16 cellular contexts compared by ENCODE assay signal in genomic region chr4:168636040-168636439, GRCh38.
A peak's percentile ranks its signal among the peaks of the same experiment; 100 is the strongest.
DNase-seq lines count a peak whose midpoint lies in the region; ATAC-seq and TF ChIP-seq lines count a peak whose summit lies in the region.
"Had no signal": no experiment of that assay in that cellular context is flagged by ENCODE, and none has a peak within 500 bp of the region (broad histone marks: within the 10 kb centered on the region; RNA-seq: fewer than 3 reads in every experiment).

No MANE protein-coding gene starts in this region.

- H3K36me3 Mint-ChIP-seq in neural crest cell (ENCODE audit: low read depth) (no peaks in the 10 kb centered on the region), T-helper 17 cell (ENCODE audit: low read depth) (no peaks in the 10 kb centered on the region)

- H3K4me1 ChIP-seq in breast epithelium (peaks cover 0 to 8% of the 10 kb centered on the region in 2 donors), thyroid gland (peaks cover 57 to 69% of the 10 kb centered on the region in 2 donors)

- H3K27me3 Mint-ChIP-seq in neural crest cell (ENCODE audit: low read depth) (no peaks in the 10 kb centered on the region), T-helper 17 cell (peaks cover 56% of the 10 kb centered on the region)

- H3K27ac Mint-ChIP-seq in neural crest cell (ENCODE audit: unreplicated experiment) (no peak overlapping the region), T-helper 17 cell (no peak overlapping the region)

- no peaks in the 10 kb centered on the region for H3K9me3 Mint-ChIP-seq in neural crest cell
- H3K9me3 Mint-ChIP-seq: stimulated activated naive CD8-positive, alpha-beta T cell treated with anti-CD3 and anti-CD28 coated beads, Interleukin-15, Interleukin-2, amounts not matched to agents 100 ng/mL and 50 ng/mL, for 24 hours had no signal

- H3K27me3 ChIP-seq in breast epithelium (no peaks in the 10 kb centered on the region), thyroid gland (no peaks in the 10 kb centered on the region)
- H3K27me3 ChIP-seq: ovary had no signal

- no peak for TF ChIP-seq RAD21 in Ishikawa (IDR thresholded peaks at IDR 0.05; ENCODE audit: low read depth)

- no peak for TF ChIP-seq POLR2A in breast epithelium (IDR thresholded peaks at IDR 0.05)
- TF ChIP-seq POLR2A in thyroid gland (IDR thresholded peaks at IDR 0.05), result no peak

- peaks cover 44% of the 10 kb centered on the region for H3K4me1 Mint-ChIP-seq in neural crest cell
- peaks cover under 1% of the 10 kb centered on the region for H3K4me1 Mint-ChIP-seq in T-helper 17 cell

- WGBS in thyroid gland, 2 donors, result 72 to 82% methylated on average over 5 of the region's 5 CpGs

- TF ChIP-seq CTCF in breast epithelium (IDR thresholded peaks at IDR 0.05), result no peak
- no peak for TF ChIP-seq CTCF in neural crest cell (conservative IDR thresholded peaks at IDR 0.05)
- TF ChIP-seq CTCF in thyroid gland (IDR thresholded peaks at IDR 0.05), result no peak

- intact Hi-C loops in breast epithelium (cut with DNase I; ENCODE audit: low total_unique reads) (no loop called here), thyroid gland (cut with DNase I) (no loop called here)

- peak overlapping the region; percentile 33 to 36 for H3K27ac ChIP-seq in breast epithelium
- H3K27ac ChIP-seq in thyroid gland, result peak overlapping the region; percentile 84 to 95 (median 88)
- H3K27ac ChIP-seq: BLaER1 treated with 17β-estradiol and CSF1 and Interleukin-3, amounts not matched to agents 10 nM and 100 nM had no signal

- DNase-seq in breast epithelium (ENCODE audit: low spot score in 2 of 2) (no peak), neural crest cell (ENCODE audit: low read depth, low spot score) (no peak), thyroid gland (no peak), T-helper 17 cell (no peak)
- DNase-seq: activated CD4-positive, CD25-positive, alpha-beta regulatory T cell treated with anti-CD3 and anti-CD28 coated beads, Interleukin-2, amount 50 U/mL, for 72 hours; activated effector memory CD4-positive, alpha-beta T cell treated with anti-CD3 and anti-CD28 coated beads, Interleukin-2, amount 50 U/mL, for 16 hours; DMS 273 treated with DMSO at 0.1 percent for 48 hours; Kasumi-1; mucosa of descending colon; NCI-H2171; ovary had no signal

- no peak for TF ChIP-seq EP300 in Ishikawa (IDR thresholded peaks at IDR 0.05; ENCODE audit: borderline replicate concordance)

- H3K4me3 ChIP-seq in breast epithelium, result no peak overlapping the region
- H3K4me3 ChIP-seq in thyroid gland (replicated peaks in 1 of 3), result no peak overlapping the region
- H3K4me3 ChIP-seq: BLaER1 treated with 17β-estradiol and CSF1 and Interleukin-3, amounts not matched to agents 10 nM and 100 nM; mucosa of descending colon; ovary had no signal

- H3K9me3 ChIP-seq in breast epithelium (no peaks in the 10 kb centered on the region), thyroid gland (no peaks in the 10 kb centered on the region), T-helper 17 cell (ENCODE audit: control insufficient read depth, low read length, poor library complexity, severe bottlenecking) (no peaks in the 10 kb centered on the region)
- H3K9me3 ChIP-seq: BLaER1 treated with 17β-estradiol and CSF1 and Interleukin-3, amounts not matched to agents 10 nM and 100 nM; mucosa of descending colon; ovary had no signal

- H3K4me3 Mint-ChIP-seq in neural crest cell (peak overlapping the region; percentile 25), T-helper 17 cell (no peak overlapping the region)
- H3K4me3 Mint-ChIP-seq: stimulated activated naive CD8-positive, alpha-beta T cell treated with anti-CD3 and anti-CD28 coated beads, Interleukin-15, Interleukin-2, amounts not matched to agents 100 ng/mL and 50 ng/mL, for 24 hours had no signal

- H3K36me3 ChIP-seq in breast epithelium (no peaks in the 10 kb centered on the region), thyroid gland (no peaks in the 10 kb centered on the region)
- H3K36me3 ChIP-seq: BLaER1 treated with 17β-estradiol and CSF1 and Interleukin-3, amounts not matched to agents 10 nM and 100 nM; ovary had no signal

- no peak for ATAC-seq in HG03175 (IDR thresholded peaks at IDR 0.05; ENCODE audit: unreplicated experiment)
- no peak for ATAC-seq in T-helper 17 cell
- no peak for ATAC-seq in HG03469 (IDR thresholded peaks at IDR 0.05; ENCODE audit: unreplicated experiment)
- ATAC-seq: mucosa of descending colon had no signal

TF ChIP-seq in Ishikawa, 13 proteins besides CTCF, POLR2A, EP300 and RAD21:
- no peak for TF ChIP-seq NFIC (IDR thresholded peaks at IDR 0.05)
- TF ChIP-seq, protein P1, sequence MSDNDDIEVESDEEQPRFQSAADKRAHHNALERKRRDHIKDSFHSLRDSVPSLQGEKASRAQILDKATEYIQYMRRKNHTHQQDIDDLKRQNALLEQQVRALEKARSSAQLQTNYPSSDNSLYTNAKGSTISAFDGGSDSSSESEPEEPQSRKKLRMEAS (IDR thresholded peaks at IDR 0.05), result 0 out of 2 replicates have a peak, but pooled peaks have one; percentile 29
- no peak for TF ChIP-seq CEBPB (IDR thresholded peaks at IDR 0.05)
- TF ChIP-seq CREB1 (IDR thresholded peaks at IDR 0.05; ENCODE audit: low read depth), result no peak
- no peak for TF ChIP-seq FOXM1 (IDR thresholded peaks at IDR 0.05; ENCODE audit: borderline replicate concordance, low read depth)
- no peak for TF ChIP-seq TAF1 (IDR thresholded peaks at IDR 0.05; ENCODE audit: low read depth)
- TF ChIP-seq EGR1 (IDR thresholded peaks at IDR 0.05), result no peak
- TF ChIP-seq, protein P2, sequence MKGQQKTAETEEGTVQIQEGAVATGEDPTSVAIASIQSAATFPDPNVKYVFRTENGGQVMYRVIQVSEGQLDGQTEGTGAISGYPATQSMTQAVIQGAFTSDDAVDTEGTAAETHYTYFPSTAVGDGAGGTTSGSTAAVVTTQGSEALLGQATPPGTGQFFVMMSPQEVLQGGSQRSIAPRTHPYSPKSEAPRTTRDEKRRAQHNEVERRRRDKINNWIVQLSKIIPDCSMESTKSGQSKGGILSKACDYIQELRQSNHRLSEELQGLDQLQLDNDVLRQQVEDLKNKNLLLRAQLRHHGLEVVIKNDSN (IDR thresholded peaks at IDR 0.05), result no peak
